In the genomic region with DNA sequence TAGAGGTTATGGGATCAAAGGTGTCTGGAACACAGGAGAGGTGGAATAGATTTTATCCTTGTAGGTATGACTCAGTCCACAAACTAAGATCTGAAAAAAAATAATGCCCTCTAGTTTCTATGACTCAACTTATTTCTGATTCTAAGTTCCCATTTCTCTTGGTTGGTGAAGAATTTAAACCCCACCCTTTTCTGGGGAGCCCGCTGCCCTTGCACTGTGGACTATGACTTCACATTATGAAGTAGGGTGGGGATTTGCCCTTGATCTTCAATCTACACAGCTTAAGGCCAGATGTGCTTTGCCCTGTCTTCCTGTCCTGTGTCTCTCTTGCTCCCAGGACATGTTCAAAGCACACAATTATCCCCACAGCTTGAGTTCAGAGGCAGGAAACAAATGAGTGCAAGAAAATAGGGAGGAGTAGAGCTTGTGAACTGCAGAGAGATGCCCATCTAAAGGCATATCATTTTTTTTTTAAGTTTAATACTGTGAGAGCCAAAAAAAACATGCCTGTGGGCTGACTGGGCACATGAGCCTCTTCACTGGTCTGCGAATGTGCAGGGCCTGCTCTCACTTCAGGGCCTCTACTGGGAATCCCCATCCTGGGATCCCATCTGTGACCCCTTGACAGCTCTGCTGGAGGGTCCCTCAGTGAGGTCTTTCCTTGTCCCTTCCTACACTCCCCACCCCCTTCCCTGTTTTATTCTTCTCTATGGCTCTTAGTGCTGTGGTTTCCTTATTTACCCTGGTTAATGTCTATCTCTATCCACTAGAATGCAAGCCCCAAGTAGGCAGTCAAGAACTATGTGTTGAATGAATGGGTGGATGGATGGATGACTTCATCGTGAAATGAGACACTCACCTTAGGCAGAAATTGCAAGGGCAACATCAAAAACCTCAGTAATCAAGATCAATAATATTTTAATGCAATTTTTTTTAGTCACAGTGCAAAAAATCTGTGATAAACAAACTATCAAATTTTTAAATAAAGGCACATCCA, we compare ENCODE assay signal across 8 cellular contexts.
DNase-seq lines count a peak whose midpoint lies in the region; ATAC-seq and TF ChIP-seq lines count a peak whose summit lies in the region.

No MANE protein-coding gene starts in this region.

- no peaks in the 10 kb centered on the region for H3K9me3 ChIP-seq in esophagus muscularis mucosa

- peak; percentile 94 for DNase-seq in A172 (ENCODE audit: low spot score)
- DNase-seq in HS-5 (ENCODE audit: low read depth), result peak; percentile 77
- DNase-seq in activated CD8-positive, alpha-beta T cell treated with anti-CD3 and anti-CD28 coated beads, Interleukin-2, amount 10 ng/mL, durations not matched to agents 7 days and 5 days, result no peak
- DNase-seq in kidney tubule cell (ENCODE audit: low spot score), result peak; percentile 88
- no peak for DNase-seq in NCI-H187 (lab: John Stamatoyannopoulos, UW)
- no peak for DNase-seq in esophagus muscularis mucosa (ENCODE audit: extremely low spot score)
- no peak for DNase-seq in NCI-H524 treated with DMSO at 0.1 percent for 48 hours (lab: John Stamatoyannopoulos, UW)

- TF ChIP-seq EP300 in esophagus muscularis mucosa (IDR thresholded peaks at IDR 0.05), result no peak

- H3K27ac ChIP-seq in esophagus muscularis mucosa (replicated peaks in 1 of 4), result no peak overlapping the region

- no peak for TF ChIP-seq CTCF in esophagus muscularis mucosa (IDR thresholded peaks at IDR 0.05)

- no peak overlapping the region for H3K4me3 ChIP-seq in esophagus muscularis mucosa

- H3K36me3 Mint-ChIP-seq in activated CD8-positive, alpha-beta T cell treated with anti-CD3 and anti-CD28 coated beads, Interleukin-2, amount 10 ng/mL, durations not matched to agents 7 days and 5 days (ENCODE audit: low read depth), result peaks cover 42% of the 10 kb centered on the region

- peaks cover 11 to 15% (median 13%) of the 10 kb centered on the region in 4 donors for H3K4me1 ChIP-seq in esophagus muscularis mucosa

- intact Hi-C loops in esophagus muscularis mucosa (cut with DNase I), result no loop called here

- ATAC-seq in GM19025 (IDR thresholded peaks at IDR 0.05; ENCODE audit: low read depth, unreplicated experiment), result peak; percentile 36
- no peak for ATAC-seq in activated CD8-positive, alpha-beta T cell treated with anti-CD3 and anti-CD28 coated beads, Interleukin-2, amount 10 ng/mL, durations not matched to agents 7 days and 5 days

- CTCF ChIA-PET in activated CD8-positive, alpha-beta T cell treated with anti-CD3 and anti-CD28 coated beads, Interleukin-2, amount 10 ng/mL, durations not matched to agents 7 days and 5 days (lab: Charles Lee), result interaction anchor here (2.0 kb wide), 1 partner anchor 370 kb away, joined by 11 read pairs; no protein-coding TSS in a partner anchor

- H3K4me1 Mint-ChIP-seq in activated CD8-positive, alpha-beta T cell treated with anti-CD3 and anti-CD28 coated beads, Interleukin-2, amount 10 ng/mL, durations not matched to agents 7 days and 5 days (ENCODE audit: low read depth), result peaks cover 81% of the 10 kb centered on the region

- no peaks in the 10 kb centered on the region for H3K27me3 ChIP-seq in esophagus muscularis mucosa

- peak overlapping the region; percentile 79 for H3K27ac Mint-ChIP-seq in activated CD8-positive, alpha-beta T cell treated with anti-CD3 and anti-CD28 coated beads, Interleukin-2, amount 10 ng/mL, durations not matched to agents 7 days and 5 days

- H3K4me3 Mint-ChIP-seq in activated CD8-positive, alpha-beta T cell treated with anti-CD3 and anti-CD28 coated beads, Interleukin-2, amount 10 ng/mL, durations not matched to agents 7 days and 5 days, result no peak overlapping the region

- 56% methylated on average over 3 of the region's 3 CpGs for WGBS in esophagus muscularis mucosa

- no peaks in the 10 kb centered on the region for H3K9me3 Mint-ChIP-seq in activated CD8-positive, alpha-beta T cell treated with anti-CD3 and anti-CD28 coated beads, Interleukin-2, amount 10 ng/mL, durations not matched to agents 7 days and 5 days (ENCODE audit: insufficient read depth)

- no peak for TF ChIP-seq POLR2A in esophagus muscularis mucosa (IDR thresholded peaks at IDR 0.05; ENCODE audit: low read depth)

- POLR2A ChIA-PET in activated CD8-positive, alpha-beta T cell treated with anti-CD3 and anti-CD28 coated beads, Interleukin-2, amount 10 ng/mL, durations not matched to agents 7 days and 5 days (lab: Charles Lee), result no interaction called here

- H3K36me3 ChIP-seq in esophagus muscularis mucosa, result no peaks in the 10 kb centered on the region

- H3K27me3 Mint-ChIP-seq in activated CD8-positive, alpha-beta T cell treated with anti-CD3 and anti-CD28 coated beads, Interleukin-2, amount 10 ng/mL, durations not matched to agents 7 days and 5 days (ENCODE audit: low read depth), result no peaks in the 10 kb centered on the region

Comparison
In these comparisons a context has a peak if more than half of its experiments do, and no peak if none do; other contexts are left out.
1. DNase-seq: peak in A172 (single experiment), HS-5 (single experiment) and kidney tubule cell (single experiment); none in activated CD8-positive, alpha-beta T cell treated with anti-CD3 and anti-CD28 coated beads, Interleukin-2, amount 10 ng/mL, durations not matched to agents 7 days and 5 days (single experiment), NCI-H187 (0 of 2), esophagus muscularis mucosa (single experiment) and NCI-H524 treated with DMSO at 0.1 percent for 48 hours (single experiment).